Comparison of ENCODE assay signal across 16 cellular contexts in genomic region chr9:87698069-87698809, GRCh38. TPM values are rescaled to one million over a fixed set of nuclear protein-coding genes. Genes with fewer than 3 reads are reported as not detected.
A peak's percentile ranks its signal among the peaks of the same experiment; 100 is the strongest.
DNase-seq lines count a peak whose midpoint lies in the region; ATAC-seq and TF ChIP-seq lines count a peak whose summit lies in the region.
"Had no signal": no experiment of that assay in that cellular context is flagged by ENCODE, and none has a peak within 500 bp of the region (broad histone marks: within the 10 kb centered on the region; RNA-seq: fewer than 3 reads in every experiment).

No MANE protein-coding gene starts in this region.

- in situ Hi-C loops in mammary epithelial cell (cut with MboI; ENCODE audit: low sequenced_read_pairs in 2 of 2) = loop anchor here in 1 of 2 donors (25.0 kb wide), 1 partner anchor 339 kb away; no protein-coding TSS in a partner anchor

- dilution Hi-C loops in mammary epithelial cell (cut with HindIII; ENCODE audit: low sequenced_read_pairs) = no loop called here

- peaks cover 80% of the 10 kb centered on the region for H3K36me3 Mint-ChIP-seq in endodermal cell (ENCODE audit: low read depth)
- H3K36me3 Mint-ChIP-seq: CD4-positive, alpha-beta memory T cell had no signal

- H3K27me3 ChIP-seq in endodermal cell (ENCODE audit: control insufficient read depth, insufficient read depth, low read length, poor library complexity, severe bottlenecking) (no peaks in the 10 kb centered on the region), left lung (no peaks in the 10 kb centered on the region), thyroid gland (no peaks in the 10 kb centered on the region), mammary epithelial cell (ENCODE audit: insufficient read depth, low read length) (no peaks in the 10 kb centered on the region)
- H3K27me3 ChIP-seq: BE2C had no signal

- no peak for TF ChIP-seq POLR2A in thyroid gland (IDR thresholded peaks at IDR 0.05)

- H3K36me3 ChIP-seq in endodermal cell (ENCODE audit: control insufficient read depth, insufficient read depth, low read length) = peaks cover 89% of the 10 kb centered on the region
- peaks cover 0 to 66% of the 10 kb centered on the region in 2 donors for H3K36me3 ChIP-seq in left lung
- peaks cover 0 to 4% of the 10 kb centered on the region in 2 donors for H3K36me3 ChIP-seq in thyroid gland
- H3K36me3 ChIP-seq in mammary epithelial cell (ENCODE audit: insufficient read depth, low read length) = no peaks in the 10 kb centered on the region
- H3K36me3 ChIP-seq: HAP-1 had no signal

- no peaks in the 10 kb centered on the region for H3K27me3 Mint-ChIP-seq in endodermal cell (ENCODE audit: insufficient read depth)

- TF ChIP-seq CTCF in endodermal cell (conservative IDR thresholded peaks at IDR 0.05) = no peak
- no peak for TF ChIP-seq CTCF in left lung (IDR thresholded peaks at IDR 0.05)
- TF ChIP-seq CTCF in thyroid gland (IDR thresholded peaks at IDR 0.05) = no peak
- TF ChIP-seq CTCF in mammary epithelial cell (conservative IDR thresholded peaks at IDR 0.05 in 1 of 2, IDR thresholded peaks at IDR 0.05 in 1 of 2; ENCODE audit: extremely low read depth in 1 of 2, insufficient read depth in 1 of 2, low read depth in 1 of 2, low read length in 2 of 2) = no peak

- H3K9me3 ChIP-seq in endodermal cell (ENCODE audit: control insufficient read depth, low read length) = no peaks in the 10 kb centered on the region
- no peaks in the 10 kb centered on the region for H3K9me3 ChIP-seq in left lung
- no peaks in the 10 kb centered on the region for H3K9me3 ChIP-seq in thyroid gland
- no peaks in the 10 kb centered on the region for H3K9me3 ChIP-seq in mammary epithelial cell (replicated peaks; ENCODE audit: insufficient read depth, low read length)
- H3K9me3 ChIP-seq: BE2C, HAP-1 had no signal

- H3K27ac Mint-ChIP-seq in endodermal cell = no peak overlapping the region
- H3K27ac Mint-ChIP-seq: CD4-positive, alpha-beta memory T cell; HFFc6 had no signal

- no peaks in the 10 kb centered on the region for H3K79me2 ChIP-seq in mammary epithelial cell (ENCODE audit: insufficient read depth, low read length)

- H3K4me3 Mint-ChIP-seq in endodermal cell = no peak overlapping the region
- H3K4me3 Mint-ChIP-seq: HFFc6 had no signal

- BruUV-seq in mammary epithelial cell (replicated peaks; lab: Mats Ljungman, UMichigan) = no TSS peak

- intact Hi-C loops in left lung (cut with DNase I) (no loop called here), thyroid gland (cut with DNase I) (no loop called here), mammary epithelial cell (cut with micrococcal nuclease) (no loop called here)

- H3K4me1 ChIP-seq in endodermal cell (ENCODE audit: control insufficient read depth, insufficient read depth, low read length) = no peaks in the 10 kb centered on the region
- peaks cover 0 to 4% of the 10 kb centered on the region in 2 donors for H3K4me1 ChIP-seq in left lung
- H3K4me1 ChIP-seq in thyroid gland = no peaks in the 10 kb centered on the region
- H3K4me1 ChIP-seq in mammary epithelial cell (ENCODE audit: insufficient read depth, low read length) = peaks cover 18% of the 10 kb centered on the region
- H3K4me1 ChIP-seq: BE2C had no signal

- DNase-seq in endodermal cell = peak; percentile 43
- DNase-seq in left lung = peak; percentile 60 to 83
- DNase-seq in mesenteric fat pad (ENCODE audit: low spot score) = peak; percentile 57
- peak; percentile 55 to 74 for DNase-seq in thyroid gland
- DNase-seq in mammary epithelial cell = no peak
- no peak for DNase-seq in NCI-H82 treated with DMSO at 0.1 percent for 48 hours (lab: John Stamatoyannopoulos, UW; ENCODE audit: unreplicated experiment)
- no peak for DNase-seq in activated naive CD4-positive, alpha-beta T cell treated with anti-CD3 and anti-CD28 coated beads, Interleukin-2, amount 50 U/mL, for 16 hours
- DNase-seq: BE2C; CD4-positive, alpha-beta memory T cell; DMS79; GOT3; HFFc6 had no signal

- CTCF ChIA-PET in mammary epithelial cell (lab: Charles Lee; ENCODE audit: low non-redundant PET) = no interaction called here

- H3K4me2 ChIP-seq in mammary epithelial cell (ENCODE audit: insufficient read depth, low read depth, low read length) = no peak overlapping the region
- H3K4me2 ChIP-seq: A549 had no signal

- no peaks in the 10 kb centered on the region for H3K9me3 Mint-ChIP-seq in endodermal cell
- H3K9me3 Mint-ChIP-seq: HFFc6 had no signal

- WGBS in endodermal cell (ENCODE audit: insufficient coverage in 1 of 2, insufficient read length in 1 of 2), 2 experiments = 92% methylated on average over 12 to 14 of the region's 14 CpGs
- WGBS in thyroid gland, 2 donors = 74 to 79% methylated on average over 11 to 14 of the region's 14 CpGs
- WGBS in mammary epithelial cell (ENCODE audit: low coverage, missing lambda C conversion rate) = 79% methylated on average over 12 of the region's 14 CpGs

- no peak overlapping the region for H3K27ac ChIP-seq in endodermal cell (ENCODE audit: low read depth, low read length)
- no peak overlapping the region for H3K27ac ChIP-seq in left lung
- no peak overlapping the region for H3K27ac ChIP-seq in thyroid gland
- H3K27ac ChIP-seq in mammary epithelial cell (ENCODE audit: insufficient read depth, low read depth, low read length) = no peak overlapping the region
- H3K27ac ChIP-seq: A549, C4-2B had no signal

- no peak overlapping the region for H3K4me3 ChIP-seq in endodermal cell (ENCODE audit: low read length)
- no peak overlapping the region for H3K4me3 ChIP-seq in left lung
- H3K4me3 ChIP-seq in thyroid gland (replicated peaks in 1 of 3) = no peak overlapping the region
- no peak overlapping the region for H3K4me3 ChIP-seq in mammary epithelial cell (replicated peaks in 1 of 3; ENCODE audit: insufficient read depth in 1 of 3, low read depth in 2 of 3, low read length in 3 of 3)
- H3K4me3 ChIP-seq: A549, GM12878, HAP-1 had no signal

- ATAC-seq in left lung = peak; percentile 86
- ATAC-seq: A549, GM12878 had no signal

- H3K9ac ChIP-seq in endodermal cell (ENCODE audit: extremely low read depth, low read length, poor library complexity, severe bottlenecking) (no peak overlapping the region), mammary epithelial cell (ENCODE audit: insufficient read depth, low read length) (no peak overlapping the region)

- no peak overlapping the region for H2AFZ ChIP-seq in mammary epithelial cell (ENCODE audit: low read depth, low read length)

- H4K20me1 ChIP-seq in mammary epithelial cell (ENCODE audit: insufficient read depth, low read length) = no peaks in the 10 kb centered on the region

- peaks cover 2% of the 10 kb centered on the region for H3K4me1 Mint-ChIP-seq in endodermal cell

RNA-seq across cellular contexts. Expression of gene CTSL, which starts 27.7 kb away (rescaled TPM):
- total RNA-seq in endodermal cell (100 to 1,000 TPM in 1 of 2 donors, 10 to 100 TPM in 1; 81.2 to 131 TPM), left lung (100 to 1,000 TPM; 180 to 565 TPM), mesenteric fat pad (729 TPM), thyroid gland (100 to 1,000 TPM in 3 of 4 donors, 10 to 100 TPM in 1; 62.0 to 172 (median 112) TPM), mammary epithelial cell (100 to 1,000 TPM in 1 of 2 donors, 10 to 100 TPM in 1; 38.8 to 109 TPM)
- polyA plus RNA-seq in endodermal cell (2013, experiment 1 of 2) = 49.7 TPM
- polyA plus RNA-seq in endodermal cell (2013, experiment 2 of 2) = 47.5 TPM
- 131 TPM for polyA plus RNA-seq in mammary epithelial cell
- polyA minus RNA-seq in mammary epithelial cell = 24.0 TPM

Comparison
In these comparisons a context has a peak if more than half of its experiments do, and no peak if none do; other contexts are left out.
1. DNase-seq: peak in endodermal cell (single experiment), left lung (2 of 2), mesenteric fat pad (single experiment) and thyroid gland (2 of 2); none in mammary epithelial cell (single experiment), NCI-H82 treated with DMSO at 0.1 percent for 48 hours (single experiment) and activated naive CD4-positive, alpha-beta T cell treated with anti-CD3 and anti-CD28 coated beads, Interleukin-2, amount 50 U/mL, for 16 hours (single experiment).